ENCODE assay signal across 8 cellular contexts in the genomic region with DNA sequence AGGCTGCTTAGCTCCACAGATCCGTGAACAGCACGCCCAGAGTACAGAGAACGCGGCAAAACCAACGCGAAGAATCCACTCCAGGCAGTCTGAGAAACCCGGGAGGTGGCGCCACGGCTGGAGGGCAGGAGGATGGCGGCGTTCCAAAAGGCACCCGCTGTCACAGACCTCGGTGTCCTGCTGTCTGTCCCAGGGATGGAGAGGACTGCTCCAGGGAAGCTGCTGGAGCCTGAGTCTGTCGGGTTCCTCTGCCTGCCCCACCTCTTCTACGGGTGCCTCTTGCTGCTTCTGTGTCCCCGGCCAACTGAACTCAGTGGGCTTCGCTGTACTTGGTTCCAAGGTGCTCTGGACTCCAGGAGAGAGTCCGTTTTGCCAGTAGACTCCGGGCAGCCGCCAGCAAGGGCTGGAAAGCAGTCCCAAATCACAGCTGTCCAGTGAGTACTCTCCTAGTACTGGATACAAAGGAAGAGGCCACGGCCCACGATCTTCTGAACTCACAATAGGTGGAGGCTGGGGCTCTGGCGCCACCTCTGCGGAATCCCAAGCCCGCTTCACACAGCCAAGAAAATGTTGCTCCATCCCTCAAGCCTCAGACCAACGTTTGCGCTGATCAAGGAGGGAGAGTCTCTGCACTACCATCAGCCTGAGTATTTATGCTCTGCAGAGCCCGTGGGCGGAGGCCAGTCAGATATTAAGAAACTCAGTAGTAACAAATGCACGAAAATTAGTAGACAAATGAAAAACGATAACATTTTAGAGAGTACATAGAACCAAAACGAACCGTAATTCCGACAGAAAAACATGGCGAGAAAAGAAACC. TPM values are rescaled to one million over a fixed set of nuclear protein-coding genes. Genes with fewer than 3 reads are reported as not detected.
A peak's percentile ranks its signal among the peaks of the same experiment; 100 is the strongest.
DNase-seq lines count a peak whose midpoint lies in the region; ATAC-seq and TF ChIP-seq lines count a peak whose summit lies in the region.

No MANE protein-coding gene starts in this region.

- H3K27me3 ChIP-seq in dorsolateral prefrontal cortex (peaks cover 0 to 91% (median 69%) of the 10 kb centered on the region in 45 donors), mesendoderm (ENCODE audit: insufficient read depth, low read length, poor library complexity) (peaks cover 2% of the 10 kb centered on the region)

- H3K4me1 Mint-ChIP-seq in activated CD4-positive, alpha-beta T cell treated with anti-CD3 and anti-CD28 coated beads for 36 hours, result peaks cover 39% of the 10 kb centered on the region

- no peak overlapping the region for H3K23ac ChIP-seq in mesendoderm (ENCODE audit: low read length)

- H3K36me3 Mint-ChIP-seq in activated CD4-positive, alpha-beta T cell treated with anti-CD3 and anti-CD28 coated beads for 36 hours (ENCODE audit: low read depth), result peaks cover 3% of the 10 kb centered on the region

- peaks cover 7% of the 10 kb centered on the region for H3K4me1 ChIP-seq in mesendoderm (ENCODE audit: control insufficient read depth, low read depth, low read length)

- H3K9me3 Mint-ChIP-seq in activated CD4-positive, alpha-beta T cell treated with anti-CD3 and anti-CD28 coated beads for 36 hours (ENCODE audit: low read depth), result no peaks in the 10 kb centered on the region

- H3K4me3 ChIP-seq in dorsolateral prefrontal cortex (peak overlapping the region; percentile 7 to 83 (median 65)), mesendoderm (ENCODE audit: low read length) (no peak overlapping the region)

- H3K79me1 ChIP-seq in mesendoderm (ENCODE audit: low read length), result no peaks in the 10 kb centered on the region

- no peak overlapping the region for H2BK15ac ChIP-seq in mesendoderm (replicated peaks; ENCODE audit: low read depth)

- DNase-seq in COR-L47 (lab: John Stamatoyannopoulos, UW), result peak; percentile 84
- DNase-seq in HCEC 1CT, result peak; percentile 69
- peak; percentile 83 for DNase-seq in NCI-H2227 (lab: John Stamatoyannopoulos, UW; ENCODE audit: unreplicated experiment)
- DNase-seq in activated CD4-positive, alpha-beta T cell treated with anti-CD3 and anti-CD28 coated beads for 36 hours, result peak; percentile 82
- peak in 4 of 10 donors; percentile 35 to 65 (median 56) for DNase-seq in dorsolateral prefrontal cortex
- peak; percentile 87 for DNase-seq in mesendoderm
- DNase-seq in stimulated activated naive CD4-positive, alpha-beta T cell treated with Interleukin-2 at 50 U/mL for 16 hours (lab: John Stamatoyannopoulos, UW), result peak; percentile 61
- no peak for DNase-seq in mesenteric fat pad (ENCODE audit: low spot score)

- H3K4me3 Mint-ChIP-seq in activated CD4-positive, alpha-beta T cell treated with anti-CD3 and anti-CD28 coated beads for 36 hours, result peak overlapping the region; percentile 81

- no peaks in the 10 kb centered on the region for H3K27me3 Mint-ChIP-seq in activated CD4-positive, alpha-beta T cell treated with anti-CD3 and anti-CD28 coated beads for 36 hours

- intact Hi-C loops in activated CD4-positive, alpha-beta T cell treated with anti-CD3 and anti-CD28 coated beads for 36 hours (cut with DNase I, micrococcal nuclease), result loop anchor here (1.0 to 10.0 kb wide), 15 partner anchors 10 to 1295 kb away; partner anchors contain the start of genes CCDC152 (in 1 of the 2), FBXO4 (in 1 of the 2) and RIMOC1 (in 1 of the 2)
- intact Hi-C loops in dorsolateral prefrontal cortex (cut with DNase I), result loop anchor here (1.0 to 10.0 kb wide), 9 partner anchors 32 to 1135 kb away; partner anchors contain the start of genes NIM1K (in 1 of the 2), RIMOC1 (in 1 of the 2) and ZNF131 (in 1 of the 2)

- H2AK5ac ChIP-seq in mesendoderm (ENCODE audit: low read length), result no peak overlapping the region

- peak overlapping the region; percentile 94 for H3K27ac Mint-ChIP-seq in activated CD4-positive, alpha-beta T cell treated with anti-CD3 and anti-CD28 coated beads for 36 hours

- no peak overlapping the region for H4K8ac ChIP-seq in mesendoderm (ENCODE audit: low read depth, low read length)

- H3K4ac ChIP-seq in mesendoderm (ENCODE audit: low read depth, low read length), result peak overlapping the region; percentile 93

- peak overlapping the region; percentile 91 for H3K18ac ChIP-seq in mesendoderm (ENCODE audit: low read length)

- no CpG with 5 or more reads among the region's 35 CpGs for WGBS in mesendoderm (ENCODE audit: extremely low coverage, insufficient coverage, low lambda C conversion rate)

- peak; percentile 16 for ATAC-seq in activated CD4-positive, alpha-beta T cell treated with anti-CD3 and anti-CD28 coated beads for 36 hours

- H3K9ac ChIP-seq in mesendoderm (ENCODE audit: low read length), result peak overlapping the region; percentile 62

- CTCF ChIA-PET in activated CD4-positive, alpha-beta T cell treated with anti-CD3 and anti-CD28 coated beads for 36 hours (lab: Charles Lee), result interaction anchor here (0.6 to 8.1 kb wide), 11 partner anchors 8 to 444 kb away, joined by 3 to 158 read pairs (median 5); partner anchors contain the start of gene TMEM267

- peak overlapping the region; percentile 64 for H2BK5ac ChIP-seq in mesendoderm (ENCODE audit: low read length)

- H3K27ac ChIP-seq in dorsolateral prefrontal cortex, result peak overlapping the region; percentile 16 to 98 (median 96)
- peak overlapping the region; percentile 75 for H3K27ac ChIP-seq in mesendoderm (ENCODE audit: low read depth, low read length)

- peak overlapping the region; percentile 78 for H3K56ac ChIP-seq in mesendoderm (ENCODE audit: low read length)

- H3K4me2 ChIP-seq in mesendoderm (ENCODE audit: low read length), result peak overlapping the region; percentile 53

- no peak overlapping the region for H4K5ac ChIP-seq in mesendoderm (ENCODE audit: low read length)

- H2BK120ac ChIP-seq in mesendoderm (ENCODE audit: low read depth, low read length), result no peak overlapping the region

- POLR2A ChIA-PET in activated CD4-positive, alpha-beta T cell treated with anti-CD3 and anti-CD28 coated beads for 36 hours (lab: Charles Lee), result interaction anchor here (0.5 to 2.4 kb wide), 6 partner anchors 22 to 131 kb away, joined by 3 to 12 read pairs (median 6); no protein-coding TSS in a partner anchor

- peak in 8 of 56 donors; percentile 6 to 38 (median 24) for TF ChIP-seq CTCF in dorsolateral prefrontal cortex (IDR thresholded peaks at IDR 0.05 in 54 of 56, conservative IDR thresholded peaks at IDR 0.05 in 2 of 56; ENCODE audit: low read depth in 1 of 56, partially characterized antibody in 56 of 56)

- no peaks in the 10 kb centered on the region for H3K36me3 ChIP-seq in mesendoderm (ENCODE audit: control insufficient read depth, insufficient read depth, low read length)

- no peaks in the 10 kb centered on the region for H3K79me2 ChIP-seq in mesendoderm (ENCODE audit: control insufficient read depth, insufficient read depth, low read length)

RNA-seq across cellular contexts. Expression of gene ANXA2R, which starts 0.4 kb away (rescaled TPM):
- total RNA-seq in activated CD4-positive, alpha-beta T cell treated with anti-CD3 and anti-CD28 coated beads for 36 hours, result 1 to 10 TPM; 3.2 to 4.6 TPM
- total RNA-seq in dorsolateral prefrontal cortex (1 to 10 TPM in 111 of 120 experiments, under 1 TPM in 9; 0.48 to 5.2 (median 1.9) TPM), mesenteric fat pad (2.0 TPM)
- 1.2 TPM for polyA plus RNA-seq in mesendoderm (2013, experiment 1 of 2)
- 1.2 TPM for polyA plus RNA-seq in mesendoderm (2013, experiment 2 of 2)
